25 cellular contexts compared by ENCODE assay signal in genomic region chr1:230381049-230381467, GRCh38. TPM values are rescaled to one million over a fixed set of nuclear protein-coding genes. Genes with fewer than 3 reads are reported as not detected.
DNase-seq lines count a peak whose midpoint lies in the region; ATAC-seq, FAIRE-seq and TF ChIP-seq lines count a peak whose summit lies in the region.
"Had no signal": no experiment of that assay in that cellular context is flagged by ENCODE, and none has a peak within 500 bp of the region (broad histone marks: within the 10 kb centered on the region; RNA-seq: fewer than 3 reads in every experiment).

No MANE protein-coding gene starts in this region.

- no peaks in the 10 kb centered on the region for H3K36me3 ChIP-seq in HepG2 (replicated peaks in 1 of 2; ENCODE audit: control insufficient read depth in 1 of 2, insufficient read depth in 2 of 2, low read length in 2 of 2)
- H3K36me3 ChIP-seq in upper lobe of left lung, result no peaks in the 10 kb centered on the region
- H3K36me3 ChIP-seq: HAP-1, WERI-Rb-1 had no signal

- peak overlapping the region; percentile 46 for H3K4me2 ChIP-seq in HepG2 (ENCODE audit: low read depth, low read length)

- 0% methylated on average over 1 of the region's 5 CpGs for WGBS in HepG2 (ENCODE audit: low lambda C conversion rate)
- WGBS in upper lobe of left lung, 2 donors, result 69 to 71% methylated on average over 2 to 5 of the region's 5 CpGs

- CTCF ChIA-PET in HepG2 (lab: Yijun Ruan, JAX; ENCODE audit: low intra/inter-chr PET ratio, low total read pairs), result no interaction called here

- ATAC-seq in HepG2, result peak; percentile 56
- ATAC-seq in upper lobe of left lung (ENCODE audit: low FRiP score in 2 of 2), result peak; percentile 6 to 19
- no peak for ATAC-seq in GM21528 (IDR thresholded peaks at IDR 0.05; ENCODE audit: low FRiP score, unreplicated experiment)
- ATAC-seq: activated CD8-positive, alpha-beta T cell treated with anti-CD3 and anti-CD28 coated beads for 36 hours; psoas muscle had no signal

- H3K79me2 ChIP-seq in HepG2 (ENCODE audit: insufficient read depth, low read length), result no peaks in the 10 kb centered on the region

- H3K27ac ChIP-seq in HepG2 (ENCODE audit: extremely low read length, insufficient read depth, low read length), result no peak overlapping the region
- H3K27ac ChIP-seq in upper lobe of left lung, result peak overlapping the region; percentile 4 to 58 (median 31)
- H3K27ac ChIP-seq: 22Rv1, HL-60, psoas muscle, WERI-Rb-1 had no signal

- no peaks in the 10 kb centered on the region for H4K20me1 ChIP-seq in HepG2 (ENCODE audit: insufficient read depth, low read length)

- no peak overlapping the region for H3K9ac ChIP-seq in HepG2 (ENCODE audit: insufficient read depth, low read depth, low read length)

- TF ChIP-seq RAD21 in HepG2 (CRISPR knock-in tag; IDR thresholded peaks at IDR 0.05), result no peak

- TF ChIP-seq POLR2A in HepG2 (IDR thresholded peaks at IDR 0.05; ENCODE audit: insufficient read depth in 1 of 2, low read depth in 2 of 2, low read length in 2 of 2) (no peak), upper lobe of left lung (IDR thresholded peaks at IDR 0.05) (no peak)

- intact Hi-C loops in HepG2 (cut with micrococcal nuclease; ENCODE audit: unreplicated experiment), result no loop called here

- TF ChIP-seq EP300 in HepG2 (IDR thresholded peaks at IDR 0.05; ENCODE audit: low read depth in 2 of 2, low read length in 2 of 2), result no peak
- TF ChIP-seq EP300 in HepG2 (CRISPR knock-in tag; IDR thresholded peaks at IDR 0.05; ENCODE audit: borderline replicate concordance), result no peak
- TF ChIP-seq EP300 in upper lobe of left lung (IDR thresholded peaks at IDR 0.05), result no peak

- DNase-seq in NCI-H1436 (lab: John Stamatoyannopoulos, UW), result peak; percentile 19
- DNase-seq in NCI-H1436 treated with DMSO at 0.1 percent for 48 hours (lab: John Stamatoyannopoulos, UW), result no peak
- peak; percentile 91 for DNase-seq in NCI-H69 (lab: John Stamatoyannopoulos, UW)
- peak; percentile 35 for DNase-seq in HepG2 (ENCODE audit: low spot score)
- DNase-seq in upper lobe of left lung, result peak in 1 of 2 donors; percentile 51
- DNase-seq in NCI-H748 treated with DMSO at 0.1 percent for 48 hours (lab: John Stamatoyannopoulos, UW), result no peak
- DNase-seq in GOT3 (lab: John Stamatoyannopoulos, UW), result no peak
- DNase-seq: activated CD8-positive, alpha-beta T cell treated with anti-CD3 and anti-CD28 coated beads for 36 hours; activated T-cell treated with anti-CD3 and anti-CD28 coated beads, Interleukin-2, amount 50 U/mL, for 48 hours; CD4-positive, CD25-positive, alpha-beta regulatory T cell; KG1; NCI-H1092; nephron progenitor cell; psoas muscle; SIG-M5; stimulated activated CD4-positive, alpha-beta T cell treated with anti-CD3 and anti-CD28 coated beads, Interleukin-4, amount 100 ng/mL, for 4 hours; T-helper 2 cell; WERI-Rb-1 had no signal

- H3K4me1 ChIP-seq in HepG2 (ENCODE audit: insufficient read depth, low read length) (peaks cover 21% of the 10 kb centered on the region), upper lobe of left lung (peaks cover 2 to 15% (median 9%) of the 10 kb centered on the region in 4 donors)
- H3K4me1 ChIP-seq: HAP-1 had no signal

- H3K27me3 ChIP-seq in HepG2 (ENCODE audit: control insufficient read depth in 1 of 2, insufficient read depth in 2 of 2, low read length in 2 of 2) (no peaks in the 10 kb centered on the region), upper lobe of left lung (no peaks in the 10 kb centered on the region)

- peaks cover 13% of the 10 kb centered on the region for H3K9me3 ChIP-seq in HepG2 (ENCODE audit: low read length)
- peaks cover 0 to 13% (median 4%) of the 10 kb centered on the region in 4 donors for H3K9me3 ChIP-seq in upper lobe of left lung

- no TSS peak for BruUV-seq in HepG2 (replicated peaks; lab: Mats Ljungman, UMichigan)

- 0 out of 6 replicates have a peak overlapping the region, but pooled peaks of 1 of the 3 experiments have one; percentile 9 for H3K4me3 ChIP-seq in HepG2 (replicated peaks in 1 of 3; ENCODE audit: insufficient read depth in 1 of 3, low read depth in 2 of 3, low read length in 3 of 3)
- H3K4me3 ChIP-seq in upper lobe of left lung, result no peak overlapping the region
- H3K4me3 ChIP-seq: HAP-1, psoas muscle had no signal

- TF ChIP-seq CTCF in HepG2 (CRISPR knock-in tag; IDR thresholded peaks at IDR 0.05), result no peak
- no peak for TF ChIP-seq CTCF in upper lobe of left lung (IDR thresholded peaks at IDR 0.05)

- in situ Hi-C loops in HepG2 (cut with HindIII; ENCODE audit: extremely low pct_ligation_motif_present, low pct_unique_long_range_greater_than_20kb), result no loop called here

- POLR2A ChIA-PET in HepG2 (lab: Yijun Ruan, JAX), result no interaction called here

- no peak for FAIRE-seq in HepG2 (lab: Jason Lieb, UNC)
- FAIRE-seq: endothelial cell of umbilical vein, keratinocyte had no signal

- H2AFZ ChIP-seq in HepG2 (ENCODE audit: low read length), result no peak overlapping the region

TF ChIP-seq in HepG2, 621 proteins besides CTCF, POLR2A, EP300 and RAD21:
- peak; percentile 68 for TF ChIP-seq CEBPG (CRISPR knock-in tag; IDR thresholded peaks at IDR 0.05)
- TF ChIP-seq ZFP36L1 (CRISPR knock-in tag; IDR thresholded peaks at IDR 0.05), result no peak
- no peak for TF ChIP-seq ZNF605 (CRISPR knock-in tag; IDR thresholded peaks at IDR 0.05)
- no peak for TF ChIP-seq SOX13 (IDR thresholded peaks at IDR 0.05)
- peak in 1 of 2 experiments; percentile 84; a peak in 2 of 4 replicates for TF ChIP-seq SOX13 (CRISPR knock-in tag; conservative IDR thresholded peaks at IDR 0.05 in 1 of 2, IDR thresholded peaks at IDR 0.05 in 1 of 2)
- no peak for TF ChIP-seq NPAS2 (CRISPR knock-in tag; IDR thresholded peaks at IDR 0.05; ENCODE audit: borderline replicate concordance)
- no peak for TF ChIP-seq NCOA2 (CRISPR knock-in tag; IDR thresholded peaks at IDR 0.05)
- no peak for TF ChIP-seq CCDC6 (CRISPR knock-in tag; IDR thresholded peaks at IDR 0.05)
- TF ChIP-seq ZNF691 (CRISPR knock-in tag; IDR thresholded peaks at IDR 0.05; ENCODE audit: borderline replicate concordance, low read depth), result no peak
- TF ChIP-seq IRF1 (CRISPR knock-in tag; IDR thresholded peaks at IDR 0.05; ENCODE audit: low read depth), result no peak
- no peak for TF ChIP-seq FOXP1 (IDR thresholded peaks at IDR 0.05)
- peak; percentile 28; the same call in 1 of the 2 replicates for TF ChIP-seq FOXP1 (CRISPR knock-in tag; IDR thresholded peaks at IDR 0.05)
- no peak for TF ChIP-seq SOX6 (IDR thresholded peaks at IDR 0.05)
- TF ChIP-seq SOX6 (CRISPR knock-in tag; IDR thresholded peaks at IDR 0.05), result peak; percentile 94
- peak; percentile 76 for TF ChIP-seq CEBPB (IDR thresholded peaks at IDR 0.05; ENCODE audit: borderline replicate concordance, low read depth, low read length)
- peak; percentile 83 for TF ChIP-seq SOX5 (CRISPR knock-in tag; IDR thresholded peaks at IDR 0.05; ENCODE audit: borderline replicate concordance)

RNA-seq across cellular contexts. Expression of gene PGBD5, which starts 45.1 kb away (rescaled TPM):
- total RNA-seq in HepG2 (2016; rRNA removed; fragmentation: Illumina TruSeq; extraction: Trizol), result 0.13 TPM in 2 replicates
- total RNA-seq in HepG2 (2016; cell fraction: cytosol; rRNA removed; fragmentation: Illumina TruSeq; extraction: Trizol; ENCODE audit: low read depth), result not detected in 2 replicates
- total RNA-seq in HepG2 (2016; cell fraction: insoluble cytoplasmic fraction; rRNA removed; fragmentation: Illumina TruSeq; extraction: Trizol), result 0.13 and 0.15 TPM in 2 replicates
- 0.10 and 0.12 TPM in 2 replicates for total RNA-seq in HepG2 (2016; cell fraction: membrane; rRNA removed; fragmentation: Illumina TruSeq; extraction: Trizol)
- total RNA-seq in HepG2 (2016; cell fraction: nucleus; rRNA removed; fragmentation: Illumina TruSeq; extraction: Trizol), result 0.06 and 0.13 TPM in 2 replicates
- 0.04 and 0.07 TPM in 2 replicates for polyA plus RNA-seq in HepG2 (2011; rRNA removed)
- polyA plus RNA-seq in HepG2 (2011; cell fraction: cytosol; rRNA removed), result 0.05 and 0.08 TPM in 2 replicates
- polyA plus RNA-seq in HepG2 (2011; cell fraction: nucleus; rRNA removed), result 0.02 and 0.10 TPM in 2 replicates
- not detected in 2 replicates for polyA plus RNA-seq in HepG2 (2012)
- polyA plus RNA-seq in HepG2 (2016; cell fraction: cytosol; fragmentation: Illumina TruSeq; extraction: Trizol; ENCODE audit: low read depth), result 0.02 TPM in 1 of 2 replicates, not detected in the other
- 0.15 and 0.34 TPM in 2 replicates for polyA plus RNA-seq in HepG2 (2016; cell fraction: insoluble cytoplasmic fraction; fragmentation: Illumina TruSeq; extraction: Trizol; ENCODE audit: low read depth)
- polyA plus RNA-seq in HepG2 (2016; cell fraction: membrane; fragmentation: Illumina TruSeq; extraction: Trizol; ENCODE audit: low read depth), result 0.05 and 0.16 TPM in 2 replicates
- 0.04 TPM in 1 of 2 replicates, not detected in the other for polyA plus RNA-seq in HepG2 (2016; cell fraction: nucleus; fragmentation: Illumina TruSeq; extraction: Trizol; ENCODE audit: insufficient read depth, low read depth)
- 0.20 and 4.5 TPM in 2 replicates for polyA minus RNA-seq in HepG2 (2011; rRNA and poly(A)+ RNA removed; ENCODE audit: low replicate concordance)
- polyA minus RNA-seq in HepG2 (2011; cell fraction: cytosol; rRNA and poly(A)+ RNA removed), result not detected in 2 replicates
- 0.39 TPM in 1 of 2 replicates, not detected in the other for polyA minus RNA-seq in HepG2 (2011; cell fraction: nucleus; rRNA and poly(A)+ RNA removed)
- 1 to 10 TPM in 5 of 6 donors, under 1 TPM in 1; 0.78 to 5.0 (median 3.9) TPM for total RNA-seq in upper lobe of left lung
- total RNA-seq: activated CD8-positive, alpha-beta T cell treated with anti-CD3 and anti-CD28 coated beads for 36 hours; CD4-positive, CD25-positive, alpha-beta regulatory T cell; endothelial cell of umbilical vein; NCI-H460 had no signal
- polyA plus RNA-seq: CD4-positive, CD25-positive, alpha-beta regulatory T cell had no signal

Comparison
In these comparisons a context has a peak if more than half of its experiments do, and no peak if none do; other contexts are left out.
1. DNase-seq: peak in NCI-H1436 (single experiment), NCI-H69 (single experiment) and HepG2 (single experiment); none in NCI-H1436 treated with DMSO at 0.1 percent for 48 hours (single experiment), NCI-H748 treated with DMSO at 0.1 percent for 48 hours (single experiment) and GOT3 (single experiment).